In the genomic region with DNA sequence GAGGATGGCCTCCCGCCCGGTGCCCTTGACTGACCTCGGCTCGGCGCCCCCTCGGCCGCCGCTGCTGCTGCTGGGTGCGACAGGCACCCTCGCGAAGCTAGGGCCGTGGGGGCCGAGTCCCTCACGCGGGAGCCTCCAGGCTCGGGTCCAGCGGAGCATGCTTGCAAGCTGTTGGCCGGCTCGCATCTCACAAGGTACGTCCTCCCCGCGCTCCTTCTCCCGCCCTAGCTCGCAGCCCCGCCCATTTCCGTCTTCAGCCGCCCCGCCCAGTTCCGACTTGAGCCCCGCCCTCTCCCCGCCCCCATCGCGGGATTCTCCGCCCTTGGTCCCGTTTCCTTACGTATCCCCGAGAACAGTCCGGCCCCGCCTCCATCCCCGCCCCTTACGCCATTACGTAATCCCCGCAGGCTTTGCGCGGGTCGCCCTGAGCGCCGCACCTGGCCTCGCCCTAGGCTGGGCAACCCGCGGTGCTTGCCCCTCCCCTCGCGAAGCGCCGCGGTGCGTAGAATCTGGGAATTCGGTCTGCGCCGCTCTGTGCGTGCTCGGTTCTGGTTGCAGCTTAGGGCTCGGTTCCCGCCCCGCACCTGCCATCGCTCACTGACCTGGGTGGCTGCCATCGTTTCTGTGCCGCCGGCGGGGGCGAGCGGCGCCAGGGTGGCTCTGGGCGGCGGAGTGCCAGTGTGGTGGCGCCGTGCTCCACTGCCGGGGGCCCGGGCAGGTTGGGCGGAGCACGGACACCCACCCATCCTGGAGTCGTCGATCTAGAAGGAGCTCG, we compare ENCODE assay signal across 8 cellular contexts.
DNase-seq lines count a peak whose midpoint lies in the region; ATAC-seq and FAIRE-seq lines count a peak whose summit lies in the region.

A gene with protein sequence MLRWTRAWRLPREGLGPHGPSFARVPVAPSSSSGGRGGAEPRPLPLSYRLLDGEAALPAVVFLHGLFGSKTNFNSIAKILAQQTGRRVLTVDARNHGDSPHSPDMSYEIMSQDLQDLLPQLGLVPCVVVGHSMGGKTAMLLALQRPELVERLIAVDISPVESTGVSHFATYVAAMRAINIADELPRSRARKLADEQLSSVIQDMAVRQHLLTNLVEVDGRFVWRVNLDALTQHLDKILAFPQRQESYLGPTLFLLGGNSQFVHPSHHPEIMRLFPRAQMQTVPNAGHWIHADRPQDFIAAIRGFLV (minus strand): TSS at position 191 of the 775 bp plus-strand sequence. CDS start 32 bp downstream, at position 159.

- peak within 1 kb of the TSS; percentile 93 for H3K27ac Mint-ChIP-seq in memory B cell

- DNase-seq in COLO829 (ENCODE audit: low spot score) (peak; percentile 100), HTR-8/SVneo (ENCODE audit: insufficient read length, low spot score) (peak; percentile 85), NOMO-1 treated with DMSO at 0.1 percent for 48 hours (lab: John Stamatoyannopoulos, UW; ENCODE audit: unreplicated experiment) (peak; percentile 99), memory B cell (ENCODE audit: low spot score in 2 of 2) (peak; percentile 99)
- peak; percentile 98 to 99 for DNase-seq in activated CD8-positive, alpha-beta memory T cell treated with anti-CD3 and anti-CD28 coated beads for 4 hours (ENCODE audit: low read depth in 2 of 2)
- DNase-seq in effector memory CD4-positive, alpha-beta T cell = peak; percentile 96 to 98 (median 97)
- peak; percentile 99 for DNase-seq in stimulated activated CD8-positive, alpha-beta memory T cell treated with anti-CD3 and anti-CD28 coated beads, Interleukin-12 subunit alpha, Interleukin-12 subunit beta, amount 100 ng/mL, for 1 hour (ENCODE audit: low read depth)

- no peaks in the 10 kb centered on the region for H3K36me3 ChIP-seq in effector memory CD4-positive, alpha-beta T cell (ENCODE audit: control insufficient read depth, insufficient read depth, low read length)

- H3K9me3 Mint-ChIP-seq in memory B cell = no peaks in the 10 kb centered on the region

- no peaks in the 10 kb centered on the region for H3K27me3 Mint-ChIP-seq in memory B cell

- ATAC-seq in GM21367 (IDR thresholded peaks at IDR 0.05; ENCODE audit: unreplicated experiment) = peak; percentile 83
- peak; percentile 84 for ATAC-seq in memory B cell (ENCODE audit: low read depth)

- H3K4me1 Mint-ChIP-seq in memory B cell = peaks cover 23% of the 10 kb centered on the region

- peak within 1 kb of the TSS; percentile 89 for H3K4me3 ChIP-seq in effector memory CD4-positive, alpha-beta T cell (ENCODE audit: insufficient read depth, low read depth, low read length, poor library complexity, severe bottlenecking)

- H3K4me3 Mint-ChIP-seq in memory B cell = peak within 1 kb of the TSS; percentile 96

- H3K9me3 ChIP-seq in effector memory CD4-positive, alpha-beta T cell (ENCODE audit: control insufficient read depth, low read length) = no peaks in the 10 kb centered on the region

- H3K27me3 ChIP-seq in effector memory CD4-positive, alpha-beta T cell (replicated peaks; ENCODE audit: control insufficient read depth, insufficient read depth, low read length, poor library complexity, severe bottlenecking) = no peaks in the 10 kb centered on the region

- H3K4me1 ChIP-seq in effector memory CD4-positive, alpha-beta T cell (ENCODE audit: control insufficient read depth, insufficient read depth, low read length, poor library complexity, severe bottlenecking) = peaks cover 21% of the 10 kb centered on the region

- FAIRE-seq in HTR-8/SVneo (lab: Jason Lieb, UNC) = peak; percentile 82

- no peaks in the 10 kb centered on the region for H3K36me3 Mint-ChIP-seq in memory B cell

- peak within 1 kb of the TSS; percentile 91 for H3K27ac ChIP-seq in effector memory CD4-positive, alpha-beta T cell (ENCODE audit: insufficient read depth, low read length, poor library complexity, severe bottlenecking)

Comparison
In these comparisons a context has a peak if more than half of its experiments do, and no peak if none do; other contexts are left out.
1. Peak in every context shown above with its lines: DNase-seq, ATAC-seq, H3K4me3 ChIP-seq and H3K27ac ChIP-seq.